ENCODE assay signal across 1 cellular context in genomic region chr17:42908872-42909700, GRCh38.
TF ChIP-seq lines count a peak whose summit lies in the region.

No MANE protein-coding gene starts in this region.

TF ChIP-seq in HepG2, 621 proteins besides CTCF, POLR2A, EP300 and RAD21:
- no peak for TF ChIP-seq ZNF777 (CRISPR knock-in tag; IDR thresholded peaks at IDR 0.05)
- TF ChIP-seq ZMYM3 (CRISPR knock-in tag; IDR thresholded peaks at IDR 0.05), result 0 out of 2 replicates have a peak, but pooled peaks have one; percentile 29
- TF ChIP-seq GFI1 (CRISPR knock-in tag; IDR thresholded peaks at IDR 0.05; ENCODE audit: borderline replicate concordance), result 0 out of 2 replicates have a peak, but pooled peaks have one; percentile 18
- peak; percentile 89 for TF ChIP-seq ZNF121 (CRISPR knock-in tag; IDR thresholded peaks at IDR 0.05)
- TF ChIP-seq TIGD3 (CRISPR knock-in tag; IDR thresholded peaks at IDR 0.05; ENCODE audit: borderline replicate concordance), result no peak
- peak; percentile 88 for TF ChIP-seq ZNF770 (CRISPR knock-in tag; IDR thresholded peaks at IDR 0.05)
TF ChIP-seq in HepG2: peak in this region for 4.
